8 cellular contexts compared by ENCODE assay signal in the genomic region with DNA sequence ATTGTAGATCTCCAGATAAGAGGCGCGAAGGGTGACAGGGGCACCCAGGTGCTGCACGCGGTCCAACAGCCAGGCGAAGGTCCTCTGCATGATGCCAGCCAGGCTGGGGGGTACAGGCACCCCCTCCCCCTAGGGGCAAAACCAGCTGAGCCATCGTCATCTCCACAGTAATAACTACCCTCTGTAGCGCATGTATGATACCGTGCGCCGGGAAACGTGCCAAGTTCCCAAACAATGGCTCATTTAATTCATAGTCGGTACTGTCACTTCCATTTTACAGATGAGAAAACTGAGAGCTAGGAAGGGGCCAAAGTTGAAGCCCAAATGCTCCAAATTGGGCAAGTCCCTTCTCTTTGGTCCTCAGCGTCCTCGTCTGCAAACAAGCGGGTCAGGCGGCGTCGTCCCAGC. TPM values are rescaled to one million over a fixed set of nuclear protein-coding genes. Genes with fewer than 3 reads are reported as not detected.
DNase-seq lines count a peak whose midpoint lies in the region; ATAC-seq, FAIRE-seq and TF ChIP-seq lines count a peak whose summit lies in the region.

No MANE protein-coding gene starts in this region.

- peaks cover 5% of the 10 kb centered on the region for H3K4me1 Mint-ChIP-seq in chondrocyte (ENCODE audit: low read depth)

- H3K4me3 ChIP-seq in A549: peak overlapping the region; percentile 84
- peak overlapping the region; percentile 36 for H3K4me3 ChIP-seq in HAP-1
- peak overlapping the region; percentile 23 for H3K4me3 ChIP-seq in mucosa of stomach (ENCODE audit: low read length)

- peaks cover 10% of the 10 kb centered on the region for H3K9me3 Mint-ChIP-seq in chondrocyte (ENCODE audit: low read depth)

- WGBS in A549 (ENCODE audit: missing lambda C conversion rate): 70% methylated on average over 14 of the region's 18 CpGs

- TF ChIP-seq EP300 in A549 (IDR thresholded peaks at IDR 0.05): no peak

- in situ Hi-C loops in HAP-1 (cut with MboI; ENCODE audit: low sequenced_read_pairs): loop anchor here (10.0 kb wide), 1 partner anchor 187 kb away; no protein-coding TSS in a partner anchor

- no peak for DNase-seq in A549 (ENCODE audit: low read depth in 1 of 2, low spot score in 1 of 2)
- DNase-seq in HAP-1 (ENCODE audit: low spot score in 2 of 2): peak in 1 of 2 experiments; percentile 27
- peak; percentile 64 for DNase-seq in chondrocyte (ENCODE audit: low spot score)
- no peak for DNase-seq in cerebellar nuclear complex (lab: John Stamatoyannopoulos, UW)
- DNase-seq in ecto neural progenitor cell (ENCODE audit: low spot score): no peak

- peak overlapping the region; percentile 99 for H3K4me2 ChIP-seq in A549

- FAIRE-seq in A549 (lab: Jason Lieb, UNC): no peak

- TF ChIP-seq CTCF in A549 (IDR thresholded peaks at IDR 0.05): no peak
- TF ChIP-seq CTCF in chondrocyte (IDR thresholded peaks at IDR 0.05): no peak

- H3K27me3 ChIP-seq in HAP-1 (ENCODE audit: low read depth) (no peaks in the 10 kb centered on the region), mucosa of stomach (ENCODE audit: control insufficient read depth, insufficient read depth, low read length) (no peaks in the 10 kb centered on the region)

- peaks cover 6% of the 10 kb centered on the region for H3K36me3 Mint-ChIP-seq in chondrocyte (ENCODE audit: low read depth)

- H3K27me3 Mint-ChIP-seq in chondrocyte (ENCODE audit: low read depth): peaks cover 8% of the 10 kb centered on the region

- TF ChIP-seq POLR2A in A549 (IDR thresholded peaks at IDR 0.05; ENCODE audit: low read length): no peak

- ATAC-seq in A549 (no peak), HG03045 (IDR thresholded peaks at IDR 0.05; ENCODE audit: unreplicated experiment) (no peak), HG03432 (IDR thresholded peaks at IDR 0.05; ENCODE audit: unreplicated experiment) (no peak)

- H3K36me3 ChIP-seq in HAP-1 (replicated peaks): no peaks in the 10 kb centered on the region
- H3K36me3 ChIP-seq in mucosa of stomach (ENCODE audit: control insufficient read depth, insufficient read depth, low read length): peaks cover 4% of the 10 kb centered on the region

- no peak overlapping the region for H3K27ac Mint-ChIP-seq in chondrocyte (ENCODE audit: unreplicated experiment)

- TF ChIP-seq RAD21 in A549 (conservative IDR thresholded peaks at IDR 0.05 in 1 of 2, IDR thresholded peaks at IDR 0.05 in 1 of 2): no peak

- POLR2A ChIA-PET in A549 (lab: Yijun Ruan, JAX): no interaction called here

- H3K9ac ChIP-seq in mucosa of stomach (ENCODE audit: low read length): peak overlapping the region; percentile 37

- H3K27ac ChIP-seq in A549: peak overlapping the region; percentile 71 to 91

- H3K9me3 ChIP-seq in A549: peaks cover 17% of the 10 kb centered on the region
- H3K9me3 ChIP-seq in HAP-1: 0 out of 2 replicates have a peak, but pooled peaks cover 2% of the 10 kb centered on the region
- H3K9me3 ChIP-seq in mucosa of stomach (ENCODE audit: control insufficient read depth, low read length): no peaks in the 10 kb centered on the region

- H3K4me1 ChIP-seq in A549: peaks cover 27% of the 10 kb centered on the region
- H3K4me1 ChIP-seq in HAP-1: peaks cover 3% of the 10 kb centered on the region; the same call in 1 of the 2 replicates
- H3K4me1 ChIP-seq in mucosa of stomach (ENCODE audit: control insufficient read depth, insufficient read depth, low read length): peaks cover 16% of the 10 kb centered on the region

- CTCF ChIA-PET in A549 (lab: Yijun Ruan, JAX): interaction anchor here (0.9 to 6.2 kb wide), 4 partner anchors 10 to 194 kb away, joined by 3 to 80 read pairs (median 32); no protein-coding TSS in a partner anchor

- H3K4me3 Mint-ChIP-seq in chondrocyte (ENCODE audit: unreplicated experiment): peak overlapping the region; percentile 56

TF ChIP-seq in A549, 52 proteins besides CTCF, POLR2A, EP300 and RAD21:
- TF ChIP-seq HOXB13 (CRISPR knock-in tag; IDR thresholded peaks at IDR 0.05; ENCODE audit: low read depth) (no peak), ESRRA (IDR thresholded peaks at IDR 0.05; ENCODE audit: borderline replicate concordance, low read length) (no peak), GATA3 (IDR thresholded peaks at IDR 0.05; ENCODE audit: borderline replicate concordance) (no peak), HEYL (CRISPR knock-in tag; IDR thresholded peaks at IDR 0.05) (no peak)

RNA-seq across cellular contexts. Expression of gene KIF12, which starts 1.5 kb away (rescaled TPM):
- polyA plus RNA-seq in A549 (2011; rRNA removed): 6.2 and 6.3 TPM in 2 replicates
- 3.5 and 6.1 TPM in 2 replicates for polyA plus RNA-seq in A549 (2012; cell fraction: cytosol; rRNA removed)
- 17.1 and 24.5 TPM in 2 replicates for polyA plus RNA-seq in A549 (2012; cell fraction: nucleus; rRNA removed)
- polyA plus RNA-seq in A549 (2017; fragmentation: RNase III; extraction: RNeasy Plus Mini Kit Qiagen cat#74134 plus additional on column Dnase treatment): 4.4 to 6.0 TPM (median 5.2 TPM) in 3 replicates
- polyA minus RNA-seq in A549 (2011; rRNA and poly(A)+ RNA removed): 4.5 and 9.5 TPM in 2 replicates
- 0.39 to 1.4 TPM (median 0.70 TPM) in 3 replicates for total RNA-seq in chondrocyte

RNA-seq across cellular contexts. Expression of gene AMBP, which starts 19.5 kb away (rescaled TPM):
- polyA plus RNA-seq in A549 (2011; rRNA removed): 9.4 and 9.9 TPM in 2 replicates
- polyA plus RNA-seq in A549 (2012; cell fraction: cytosol; rRNA removed): 5.5 and 6.4 TPM in 2 replicates
- 9.1 and 9.3 TPM in 2 replicates for polyA plus RNA-seq in A549 (2012; cell fraction: nucleus; rRNA removed)
- polyA plus RNA-seq in A549 (2017; fragmentation: RNase III; extraction: RNeasy Plus Mini Kit Qiagen cat#74134 plus additional on column Dnase treatment): 6.1 to 9.2 TPM (median 6.8 TPM) in 3 replicates
- polyA minus RNA-seq in A549 (2011; rRNA and poly(A)+ RNA removed): 4.5 and 8.3 TPM in 2 replicates
- total RNA-seq in chondrocyte: not detected in 3 replicates

RNA-seq across cellular contexts. Expression of gene COL27A1, which starts 57.7 kb away (rescaled TPM):
- polyA plus RNA-seq in A549 (2011; rRNA removed): 6.9 and 8.5 TPM in 2 replicates
- 12.6 and 14.4 TPM in 2 replicates for polyA plus RNA-seq in A549 (2012; cell fraction: cytosol; rRNA removed)
- polyA plus RNA-seq in A549 (2012; cell fraction: nucleus; rRNA removed): 96.2 and 110 TPM in 2 replicates
- polyA plus RNA-seq in A549 (2017; fragmentation: RNase III; extraction: RNeasy Plus Mini Kit Qiagen cat#74134 plus additional on column Dnase treatment): 20.6 to 21.0 TPM (median 20.7 TPM) in 3 replicates
- 11.6 and 14.9 TPM in 2 replicates for polyA minus RNA-seq in A549 (2011; rRNA and poly(A)+ RNA removed)
- 45.9 to 52.9 TPM (median 48.5 TPM) in 3 replicates for total RNA-seq in chondrocyte

Comparison
In these comparisons a context has a peak if more than half of its experiments do, and no peak if none do; other contexts are left out.
1. H3K4me3 ChIP-seq: peak in every context shown above with its lines; median percentile 84 in A549; 36 in HAP-1; 23 in mucosa of stomach.